ENCODE assay signal across 8 cellular contexts in genomic region chr12:48118491-48118890, GRCh38. TPM values are rescaled to one million over a fixed set of nuclear protein-coding genes. Genes with fewer than 3 reads are reported as not detected.
DNase-seq lines count a peak whose midpoint lies in the region; ATAC-seq and TF ChIP-seq lines count a peak whose summit lies in the region.

No MANE protein-coding gene starts in this region.

- intact Hi-C loops in CD4-positive, alpha-beta T cell (cut with DNase I, micrococcal nuclease) = no loop called here

- peak overlapping the region; percentile 74 for H3K4me2 ChIP-seq in Karpas-422 (ENCODE audit: low read depth, low read length, poor library complexity, severe bottlenecking)

- no peak overlapping the region for H3K27ac ChIP-seq in CD4-positive, alpha-beta T cell (ENCODE audit: low read depth, low read length)
- H3K27ac ChIP-seq in Karpas-422 (ENCODE audit: low read length) = peak overlapping the region; percentile 83

- peaks cover 21% of the 10 kb centered on the region for H3K27me3 Mint-ChIP-seq in CD4-positive, alpha-beta T cell
- H3K27me3 Mint-ChIP-seq in brain = peaks cover 22% of the 10 kb centered on the region
- peaks cover 6 to 21% (median 18%) of the 10 kb centered on the region in 5 donors for H3K27me3 Mint-ChIP-seq in naive thymus-derived CD8-positive, alpha-beta T cell

- H2AFZ ChIP-seq in Karpas-422 (ENCODE audit: low read length) = peak overlapping the region; percentile 28; the same call in 1 of the 2 replicates

- H3K9me3 Mint-ChIP-seq in CD4-positive, alpha-beta T cell = no peaks in the 10 kb centered on the region
- H3K9me3 Mint-ChIP-seq in brain = no peaks in the 10 kb centered on the region
- H3K9me3 Mint-ChIP-seq in naive thymus-derived CD8-positive, alpha-beta T cell = no peaks in the 10 kb centered on the region

- H3K4me3 Mint-ChIP-seq in CD4-positive, alpha-beta T cell = peak overlapping the region; percentile 98
- peak overlapping the region; percentile 97 to 99 (median 97) for H3K4me3 Mint-ChIP-seq in brain
- H3K4me3 Mint-ChIP-seq in naive thymus-derived CD8-positive, alpha-beta T cell = peak overlapping the region; percentile 90 to 99 (median 96)

- peak overlapping the region; percentile 75 for H3K4me3 ChIP-seq in Karpas-422 (ENCODE audit: low read length)

- in situ Hi-C loops in KBM-7 (cut with MboI; ENCODE audit: low pct_unique_long_range_greater_than_20kb, low sequenced_read_pairs) = no loop called here

- H3K4me1 Mint-ChIP-seq in CD4-positive, alpha-beta T cell (ENCODE audit: low read depth) = peaks cover 29% of the 10 kb centered on the region
- H3K4me1 Mint-ChIP-seq in brain = peaks cover 50% of the 10 kb centered on the region
- H3K4me1 Mint-ChIP-seq in naive thymus-derived CD8-positive, alpha-beta T cell = peaks cover 15 to 23% (median 21%) of the 10 kb centered on the region in 4 donors

- CTCF ChIA-PET in CD4-positive, alpha-beta T cell (lab: Charles Lee) = interaction anchor here (0.9 kb wide), 1 partner anchor 32 kb away, joined by 4 read pairs; no protein-coding TSS in a partner anchor

- H3K4me1 ChIP-seq in Karpas-422 (ENCODE audit: low read length) = peaks cover 38% of the 10 kb centered on the region

- ATAC-seq in CD4-positive, alpha-beta T cell (ENCODE audit: poor library complexity) = no peak
- no peak for ATAC-seq in naive thymus-derived CD8-positive, alpha-beta T cell
- ATAC-seq in HG03196 (IDR thresholded peaks at IDR 0.05; ENCODE audit: unreplicated experiment) = no peak

- peaks cover 10% of the 10 kb centered on the region for H3K36me3 Mint-ChIP-seq in CD4-positive, alpha-beta T cell (ENCODE audit: low read depth)
- peaks cover 10% of the 10 kb centered on the region for H3K36me3 Mint-ChIP-seq in brain
- H3K36me3 Mint-ChIP-seq in naive thymus-derived CD8-positive, alpha-beta T cell = peaks cover 0 to 9% (median 9%) of the 10 kb centered on the region in 3 donors

- H3K27me3 ChIP-seq in CD4-positive, alpha-beta T cell (ENCODE audit: control insufficient read depth, insufficient read depth, low read length) = no peaks in the 10 kb centered on the region
- no peaks in the 10 kb centered on the region for H3K27me3 ChIP-seq in Karpas-422 (ENCODE audit: low read length)

- H3K79me2 ChIP-seq in Karpas-422 (ENCODE audit: low read length) = peaks cover 48% of the 10 kb centered on the region

- peak overlapping the region; percentile 93 for H3K9ac ChIP-seq in Karpas-422 (ENCODE audit: low read length)

- no peak for TF ChIP-seq CTCF in CD4-positive, alpha-beta T cell (IDR thresholded peaks at IDR 0.05)
- no peak for TF ChIP-seq CTCF in brain (conservative IDR thresholded peaks at IDR 0.05)

- POLR2A ChIA-PET in CD4-positive, alpha-beta T cell (lab: Charles Lee) = interaction anchor here (1.4 to 2.2 kb wide), 2 partner anchors 12 to 39 kb away, joined by 11 to 19 read pairs; partner anchors contain the start of genes ASB8 and SENP1
- POLR2A ChIA-PET in naive thymus-derived CD8-positive, alpha-beta T cell (lab: Charles Lee) = interaction anchor here (2.2 kb wide), 1 partner anchor 12 kb away, joined by 13 read pairs; the partner anchor contains the start of gene SENP1

- DNase-seq in CD4-positive, alpha-beta T cell = no peak
- DNase-seq in Karpas-422 (peak; percentile 47), KBM-7 (no peak), NK-92 (lab: John Stamatoyannopoulos, UW; ENCODE audit: unreplicated experiment) (no peak)
- no peak for DNase-seq in naive thymus-derived CD8-positive, alpha-beta T cell
- no peak for DNase-seq in activated CD4-positive, alpha-beta T cell treated with anti-CD3 and anti-CD28 coated beads, Interleukin-2, amount 50 U/mL, for 1 hour

- no peaks in the 10 kb centered on the region for H3K9me2 ChIP-seq in Karpas-422 (replicated peaks; ENCODE audit: insufficient read depth, low read length)

- no peaks in the 10 kb centered on the region for H4K20me1 ChIP-seq in Karpas-422 (ENCODE audit: insufficient read depth, low read depth, low read length)

- peak overlapping the region; percentile 52 for H3K27ac Mint-ChIP-seq in CD4-positive, alpha-beta T cell
- peak overlapping the region; percentile 97 to 98 (median 97) for H3K27ac Mint-ChIP-seq in brain
- H3K27ac Mint-ChIP-seq in naive thymus-derived CD8-positive, alpha-beta T cell = peak overlapping the region in 8 of 10 donors; percentile 53 to 95 (median 81)

- peaks cover 23% of the 10 kb centered on the region for H3K36me3 ChIP-seq in Karpas-422 (ENCODE audit: insufficient read depth, low read length)

- H3K9me3 ChIP-seq in CD4-positive, alpha-beta T cell (ENCODE audit: control insufficient read depth, low read length) = no peaks in the 10 kb centered on the region
- H3K9me3 ChIP-seq in Karpas-422 (ENCODE audit: low read length) = no peaks in the 10 kb centered on the region

RNA-seq across cellular contexts. Expression of gene PFKM, which starts 0.7 kb away (rescaled TPM):
- 1 to 10 TPM; 9.3 to 9.4 TPM for total RNA-seq in CD4-positive, alpha-beta T cell
- 71.4 and 96.7 TPM in 2 replicates for total RNA-seq in Karpas-422 (2014; rRNA removed; shearing (Covaris generic); ENCODE audit: low replicate concordance)
- 51.4 TPM for polyA plus RNA-seq in brain (ENCODE audit: insufficient read depth, low read depth, low replicate concordance)
- total RNA-seq in naive thymus-derived CD8-positive, alpha-beta T cell = 10 to 100 TPM; 14.4 to 16.1 TPM
- 1 to 10 TPM; 4.5 to 8.4 (median 4.6) TPM for polyA plus RNA-seq in naive thymus-derived CD8-positive, alpha-beta T cell

RNA-seq across cellular contexts. Expression of gene SENP1, which starts 12.6 kb away (rescaled TPM):
- total RNA-seq in CD4-positive, alpha-beta T cell = 10 to 100 TPM; 20.3 to 25.7 TPM
- total RNA-seq in Karpas-422 (2014; rRNA removed; shearing (Covaris generic); ENCODE audit: low replicate concordance) = 20.1 and 44.5 TPM in 2 replicates
- 9.5 TPM for polyA plus RNA-seq in brain (ENCODE audit: insufficient read depth, low read depth, low replicate concordance)
- 10 to 100 TPM; 29.1 to 37.0 TPM for total RNA-seq in naive thymus-derived CD8-positive, alpha-beta T cell
- polyA plus RNA-seq in naive thymus-derived CD8-positive, alpha-beta T cell = 10 to 100 TPM in 2 of 3 donors, 1 to 10 TPM in 1; 9.9 to 11.9 (median 10.2) TPM

RNA-seq across cellular contexts. Expression of gene ASB8, which starts 38.8 kb away (rescaled TPM):
- 10 to 100 TPM; 50.9 TPM for total RNA-seq in CD4-positive, alpha-beta T cell
- total RNA-seq in Karpas-422 (2014; rRNA removed; shearing (Covaris generic); ENCODE audit: low replicate concordance) = 22.2 and 42.7 TPM in 2 replicates
- polyA plus RNA-seq in brain (ENCODE audit: insufficient read depth, low read depth, low replicate concordance) = 26.6 TPM
- 10 to 100 TPM; 71.0 to 81.0 TPM for total RNA-seq in naive thymus-derived CD8-positive, alpha-beta T cell
- 10 to 100 TPM; 61.2 to 75.6 (median 64.4) TPM for polyA plus RNA-seq in naive thymus-derived CD8-positive, alpha-beta T cell
